ENCODE assay signal across 1 cellular context in the genomic region with DNA sequence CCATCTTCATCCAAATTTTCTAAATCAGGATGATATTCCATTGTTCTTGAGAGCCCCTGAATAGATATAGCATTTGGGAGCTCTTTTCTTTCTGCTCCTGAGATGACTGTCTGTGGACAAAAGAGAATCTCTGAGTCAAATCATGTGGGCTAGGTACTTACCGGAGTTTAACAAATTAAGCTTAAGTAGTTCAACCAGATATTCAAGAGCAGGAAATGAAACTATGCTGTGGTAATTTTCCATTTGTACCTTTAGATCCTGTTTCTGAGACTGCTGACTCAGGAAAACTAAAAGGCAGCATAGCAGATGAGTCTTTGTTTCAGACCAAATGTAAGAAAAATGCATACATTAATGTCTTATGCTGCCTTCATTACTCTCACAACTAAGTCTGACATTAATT.
TF ChIP-seq lines count a peak whose summit lies in the region.

A gene (minus strand): TSS at position 158 of the 400 bp plus-strand sequence. CDS start 117 bp downstream, at position 41.

TF ChIP-seq in K562, 482 proteins besides CTCF, POLR2A, EP300 and RAD21:
- no peak for TF ChIP-seq TCF7L2 (IDR thresholded peaks at IDR 0.05; ENCODE audit: low read depth, low read length)
- no peak for TF ChIP-seq CC2D1A (IDR thresholded peaks at IDR 0.05)
- no peak for TF ChIP-seq TGIF2 (CRISPR knock-in tag; IDR thresholded peaks at IDR 0.05)
- TF ChIP-seq ZNF778 (CRISPR knock-in tag; IDR thresholded peaks at IDR 0.05), result no peak
- no peak for TF ChIP-seq RFX7 (CRISPR knock-in tag; IDR thresholded peaks at IDR 0.05)
- TF ChIP-seq, protein P1, sequence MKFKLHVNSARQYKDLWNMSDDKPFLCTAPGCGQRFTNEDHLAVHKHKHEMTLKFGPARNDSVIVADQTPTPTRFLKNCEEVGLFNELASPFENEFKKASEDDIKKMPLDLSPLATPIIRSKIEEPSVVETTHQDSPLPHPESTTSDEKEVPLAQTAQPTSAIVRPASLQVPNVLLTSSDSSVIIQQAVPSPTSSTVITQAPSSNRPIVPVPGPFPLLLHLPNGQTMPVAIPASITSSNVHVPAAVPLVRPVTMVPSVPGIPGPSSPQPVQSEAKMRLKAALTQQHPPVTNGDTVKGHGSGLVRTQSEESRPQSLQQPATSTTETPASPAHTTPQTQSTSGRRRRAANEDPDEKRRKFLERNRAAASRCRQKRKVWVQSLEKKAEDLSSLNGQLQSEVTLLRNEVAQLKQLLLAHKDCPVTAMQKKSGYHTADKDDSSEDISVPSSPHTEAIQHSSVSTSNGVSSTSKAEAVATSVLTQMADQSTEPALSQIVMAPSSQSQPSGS (CRISPR knock-in tag; IDR thresholded peaks at IDR 0.05), result no peak
- no peak for TF ChIP-seq EP400 (IDR thresholded peaks at IDR 0.05)
- peak; percentile 58 for TF ChIP-seq MAFK (IDR thresholded peaks at IDR 0.05; ENCODE audit: low read length)
- peak; percentile 33; the same call in 1 of the 2 replicates for TF ChIP-seq MAFF (IDR thresholded peaks at IDR 0.05; ENCODE audit: low read length)
- TF ChIP-seq, protein P2, sequence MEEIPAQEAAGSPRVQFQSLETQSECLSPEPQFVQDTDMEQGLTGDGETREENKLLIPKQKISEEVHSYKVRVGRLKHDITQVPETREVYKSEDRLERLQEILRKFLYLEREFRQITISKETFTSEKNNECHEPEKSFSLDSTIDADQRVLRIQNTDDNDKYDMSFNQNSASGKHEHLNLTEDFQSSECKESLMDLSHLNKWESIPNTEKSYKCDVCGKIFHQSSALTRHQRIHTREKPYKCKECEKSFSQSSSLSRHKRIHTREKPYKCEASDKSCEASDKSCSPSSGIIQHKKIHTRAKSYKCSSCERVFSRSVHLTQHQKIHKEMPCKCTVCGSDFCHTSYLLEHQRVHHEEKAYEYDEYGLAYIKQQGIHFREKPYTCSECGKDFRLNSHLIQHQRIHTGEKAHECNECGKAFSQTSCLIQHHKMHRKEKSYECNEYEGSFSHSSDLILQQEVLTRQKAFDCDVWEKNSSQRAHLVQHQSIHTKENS (CRISPR knock-in tag; IDR thresholded peaks at IDR 0.05), result no peak
- TF ChIP-seq C11orf30 (IDR thresholded peaks at IDR 0.05; ENCODE audit: low read depth), result peak; percentile 49
- TF ChIP-seq, protein P3, sequence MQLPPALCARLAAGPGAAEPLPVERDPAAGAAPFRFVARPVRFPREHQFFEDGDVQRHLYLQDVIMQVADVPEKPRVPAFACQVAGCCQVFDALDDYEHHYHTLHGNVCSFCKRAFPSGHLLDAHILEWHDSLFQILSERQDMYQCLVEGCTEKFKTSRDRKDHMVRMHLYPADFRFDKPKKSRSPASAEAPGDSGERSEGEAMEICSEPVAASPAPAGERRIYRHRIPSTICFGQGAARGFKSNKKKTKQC (CRISPR knock-in tag; IDR thresholded peaks at IDR 0.05), result no peak
- peak; percentile 65 for TF ChIP-seq ZNF316 (IDR thresholded peaks at IDR 0.05)
- TF ChIP-seq, protein P4, sequence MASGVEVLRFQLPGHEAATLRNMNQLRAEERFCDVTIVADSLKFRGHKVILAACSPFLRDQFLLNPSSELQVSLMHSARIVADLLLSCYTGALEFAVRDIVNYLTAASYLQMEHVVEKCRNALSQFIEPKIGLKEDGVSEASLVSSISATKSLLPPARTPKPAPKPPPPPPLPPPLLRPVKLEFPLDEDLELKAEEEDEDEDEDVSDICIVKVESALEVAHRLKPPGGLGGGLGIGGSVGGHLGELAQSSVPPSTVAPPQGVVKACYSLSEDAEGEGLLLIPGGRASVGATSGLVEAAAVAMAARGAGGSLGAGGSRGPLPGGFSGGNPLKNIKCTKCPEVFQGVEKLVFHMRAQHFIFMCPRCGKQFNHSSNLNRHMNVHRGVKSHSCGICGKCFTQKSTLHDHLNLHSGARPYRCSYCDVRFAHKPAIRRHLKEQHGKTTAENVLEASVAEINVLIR (CRISPR knock-in tag; IDR thresholded peaks at IDR 0.05), result no peak
- no peak for TF ChIP-seq OTX1 (CRISPR knock-in tag; IDR thresholded peaks at IDR 0.05)
- no peak for TF ChIP-seq JUNB (CRISPR knock-in tag; conservative IDR thresholded peaks at IDR 0.05)
- TF ChIP-seq, protein P5, sequence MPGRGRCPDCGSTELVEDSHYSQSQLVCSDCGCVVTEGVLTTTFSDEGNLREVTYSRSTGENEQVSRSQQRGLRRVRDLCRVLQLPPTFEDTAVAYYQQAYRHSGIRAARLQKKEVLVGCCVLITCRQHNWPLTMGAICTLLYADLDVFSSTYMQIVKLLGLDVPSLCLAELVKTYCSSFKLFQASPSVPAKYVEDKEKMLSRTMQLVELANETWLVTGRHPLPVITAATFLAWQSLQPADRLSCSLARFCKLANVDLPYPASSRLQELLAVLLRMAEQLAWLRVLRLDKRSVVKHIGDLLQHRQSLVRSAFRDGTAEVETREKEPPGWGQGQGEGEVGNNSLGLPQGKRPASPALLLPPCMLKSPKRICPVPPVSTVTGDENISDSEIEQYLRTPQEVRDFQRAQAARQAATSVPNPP (IDR thresholded peaks at IDR 0.05; ENCODE audit: borderline replicate concordance, insufficient read depth, insufficient read length), result no peak
